Comparison of ENCODE assay signal across 25 cellular contexts in genomic region chr2:150413416-150413815, GRCh38.
"Had no signal": no experiment of that assay in that cellular context is flagged by ENCODE, and none has a peak within 500 bp of the region (broad histone marks: within the 10 kb centered on the region; RNA-seq: fewer than 3 reads in every experiment).

No MANE protein-coding gene starts in this region.

- H2AFZ ChIP-seq: hepatocyte had no signal

- H3K27me3 ChIP-seq: esophagus squamous epithelium, heart left ventricle, hepatocyte, left lung, right atrium auricular region, stomach, testis, tibial artery, upper lobe of left lung, uterus had no signal

- H3K4me1 Mint-ChIP-seq: naive thymus-derived CD8-positive, alpha-beta T cell; stimulated activated effector memory CD8-positive, alpha-beta T cell treated with anti-CD3 and anti-CD28 coated beads, Interleukin-12 subunit alpha, Interleukin-12 subunit beta, amount 100 ng/mL, for 72 hours had no signal

- H3K4me2 ChIP-seq: hepatocyte had no signal

- H3K27ac ChIP-seq: esophagus squamous epithelium, heart left ventricle, hepatocyte, left lung, prostate gland, right atrium auricular region, stomach, testis, tibial artery, upper lobe of left lung, uterus had no signal

- H3K4me3 ChIP-seq: esophagus squamous epithelium, heart left ventricle, hepatocyte, left lung, prostate gland, right atrium auricular region, stomach, testis, tibial artery, upper lobe of left lung, uterus had no signal

- H3K4me1 ChIP-seq: esophagus squamous epithelium, heart left ventricle, left lung, prostate gland, right atrium auricular region, stomach, testis, upper lobe of left lung, uterus had no signal

- H3K27me3 Mint-ChIP-seq: effector memory CD8-positive, alpha-beta T cell; naive thymus-derived CD8-positive, alpha-beta T cell had no signal

- DNase-seq: cortex of kidney; effector memory CD8-positive, alpha-beta T cell; erythroblast; esophagus squamous epithelium; heart left ventricle; kidney; left cardiac atrium; left lung; mesendoderm; midbrain; naive thymus-derived CD8-positive, alpha-beta T cell; nephron progenitor cell; nucleus accumbens; stimulated activated CD4-positive, alpha-beta T cell treated with anti-CD3 and anti-CD28 coated beads, Interleukin-2, amount 100 ng/mL, for 24 hours; stimulated activated CD4-positive, alpha-beta T cell treated with anti-CD3 and anti-CD28 coated beads, Interleukin-4, amount 100 ng/mL, for 24 hours; stimulated activated naive CD4-positive, alpha-beta T cell treated with Interleukin-2 at 50 U/mL for 16 hours; stomach; testis; tibial artery; upper lobe of left lung; uterus had no signal

- H3K79me2 ChIP-seq: hepatocyte had no signal

- H3K4me3 Mint-ChIP-seq: effector memory CD8-positive, alpha-beta T cell; naive thymus-derived CD8-positive, alpha-beta T cell; nephron progenitor cell; stimulated activated effector memory CD8-positive, alpha-beta T cell treated with anti-CD3 and anti-CD28 coated beads, Interleukin-12 subunit alpha, Interleukin-12 subunit beta, amount 100 ng/mL, for 72 hours had no signal

- H3K27ac Mint-ChIP-seq: effector memory CD8-positive, alpha-beta T cell; naive thymus-derived CD8-positive, alpha-beta T cell; nephron progenitor cell; stimulated activated effector memory CD8-positive, alpha-beta T cell treated with anti-CD3 and anti-CD28 coated beads, Interleukin-12 subunit alpha, Interleukin-12 subunit beta, amount 100 ng/mL, for 72 hours had no signal

- H3K36me3 Mint-ChIP-seq: naive thymus-derived CD8-positive, alpha-beta T cell; stimulated activated effector memory CD8-positive, alpha-beta T cell treated with anti-CD3 and anti-CD28 coated beads, Interleukin-12 subunit alpha, Interleukin-12 subunit beta, amount 100 ng/mL, for 72 hours had no signal

- H3K9me3 ChIP-seq: esophagus squamous epithelium, heart left ventricle, left lung, prostate gland, right atrium auricular region, stomach, testis, tibial artery, upper lobe of left lung, uterus had no signal

- H3K36me3 ChIP-seq: esophagus squamous epithelium, heart left ventricle, left lung, prostate gland, right atrium auricular region, stomach, tibial artery, upper lobe of left lung, uterus had no signal
